ENCODE assay signal across 8 cellular contexts in genomic region chr17:41811549-41812175, GRCh38. TPM values are rescaled to one million over a fixed set of nuclear protein-coding genes. Genes with fewer than 3 reads are reported as not detected.
DNase-seq lines count a peak whose midpoint lies in the region; ATAC-seq and TF ChIP-seq lines count a peak whose summit lies in the region.

Gene P3H4, minus strand, starts transcription at chr17:41811949. Its CDS starts 34 bp downstream, at chr17:41811915.

- H3K4me2 ChIP-seq in PC-9 = peak within 1 kb of the TSS; percentile 80

- CTCF ChIA-PET in PC-9 (lab: Charles Lee) = interaction anchor here (0.6 to 1.3 kb wide), 3 partner anchors 9 to 680 kb away, joined by 3 to 4 read pairs (median 3); no protein-coding TSS in a partner anchor

- ATAC-seq in GM18517 (IDR thresholded peaks at IDR 0.05; ENCODE audit: unreplicated experiment) = peak; percentile 70
- ATAC-seq in activated T-cell treated with anti-CD3 and anti-CD28 coated beads, Interleukin-2, amount 50 U/mL, for 72 hours (replicated peaks in 1 of 2) = peak; percentile 89 to 90

- peak within 1 kb of the TSS; percentile 98 to 99 for H3K4me3 Mint-ChIP-seq in activated T-cell treated with anti-CD3 and anti-CD28 coated beads, Interleukin-2, amount 50 U/mL, for 72 hours

- H3K9me3 ChIP-seq in PC-9 (ENCODE audit: insufficient read depth, low read depth) = no peaks in the 10 kb centered on the region
- H3K9me3 ChIP-seq in esophagus muscularis mucosa = no peaks in the 10 kb centered on the region
- no peaks in the 10 kb centered on the region for H3K9me3 ChIP-seq in muscle layer of duodenum (ENCODE audit: control insufficient read depth in 1 of 2, low read length in 2 of 2)

- DNase-seq in 8988T = peak; percentile 79
- DNase-seq in HUDEP-2 (lab: John Stamatoyannopoulos, UW; ENCODE audit: unreplicated experiment in 76 of 76) = peak in 65 of 76 experiments; percentile 9 to 82 (median 55)
- DNase-seq in PC-9 = peak; percentile 40 to 82
- DNase-seq in activated T-cell treated with anti-CD3 and anti-CD28 coated beads, Interleukin-2, amount 50 U/mL, for 72 hours = peak; percentile 81 to 83
- DNase-seq in esophagus muscularis mucosa (ENCODE audit: extremely low spot score) = no peak
- DNase-seq in stimulated activated CD8-positive, alpha-beta memory T cell treated with anti-CD3 and anti-CD28 coated beads, Interleukin-4, amount 100 ng/mL, for 48 hours = peak; percentile 78

- H3K9me3 Mint-ChIP-seq in activated T-cell treated with anti-CD3 and anti-CD28 coated beads, Interleukin-2, amount 50 U/mL, for 72 hours = no peaks in the 10 kb centered on the region

- H3K4me1 Mint-ChIP-seq in activated T-cell treated with anti-CD3 and anti-CD28 coated beads, Interleukin-2, amount 50 U/mL, for 72 hours (ENCODE audit: low read depth) = peaks cover 32% of the 10 kb centered on the region

- peaks cover 12% of the 10 kb centered on the region for H3K27me3 Mint-ChIP-seq in activated T-cell treated with anti-CD3 and anti-CD28 coated beads, Interleukin-2, amount 50 U/mL, for 72 hours (ENCODE audit: low read depth)

- intact Hi-C loops in PC-9 (cut with micrococcal nuclease; ENCODE audit: unreplicated experiment) (loop anchor here (1.0 kb wide), 1 partner anchor 39 kb away; no protein-coding TSS in a partner anchor), esophagus muscularis mucosa (cut with DNase I) (loop anchor here (5.0 kb wide), 1 partner anchor 56 kb away; the partner anchor contains the start of gene KLHL11)

- 0 out of 2 replicates have a peak, but pooled peaks cover 7% of the 10 kb centered on the region for H3K36me3 ChIP-seq in PC-9 (ENCODE audit: low read depth)
- H3K36me3 ChIP-seq in esophagus muscularis mucosa = peaks cover 0 to 19% (median 0%) of the 10 kb centered on the region in 4 donors
- H3K36me3 ChIP-seq in muscle layer of duodenum (ENCODE audit: control insufficient read depth in 1 of 2, insufficient read depth in 2 of 2, low read length in 2 of 2) = peaks cover 0 to 10% of the 10 kb centered on the region in 2 donors

- POLR2A ChIA-PET in PC-9 (lab: Charles Lee; ENCODE audit: unreplicated experiment) = interaction anchor here (0.7 to 0.9 kb wide), 2 partner anchors 25 to 26 kb away, joined by 4 to 7 read pairs; partner anchors contain the start of gene JUP

- peaks cover 27% of the 10 kb centered on the region for H3K4me1 ChIP-seq in PC-9 (replicated peaks; ENCODE audit: insufficient read depth)
- peaks cover 21 to 54% (median 45%) of the 10 kb centered on the region in 4 donors for H3K4me1 ChIP-seq in esophagus muscularis mucosa
- peaks cover 0 to 31% of the 10 kb centered on the region in 2 donors for H3K4me1 ChIP-seq in muscle layer of duodenum (ENCODE audit: control insufficient read depth in 1 of 2, insufficient read depth in 2 of 2, low read length in 2 of 2)

- peak within 1 kb of the TSS; percentile 94 for H3K4me3 ChIP-seq in PC-9
- peak within 1 kb of the TSS; percentile 70 to 89 (median 80) for H3K4me3 ChIP-seq in esophagus muscularis mucosa
- peak within 1 kb of the TSS; percentile 81 to 90 for H3K4me3 ChIP-seq in muscle layer of duodenum (ENCODE audit: low read depth in 1 of 2, low read length in 2 of 2)

- peak within 1 kb of the TSS; percentile 84 for H2AFZ ChIP-seq in PC-9

- peaks cover 55% of the 10 kb centered on the region for H3K79me2 ChIP-seq in PC-9 (ENCODE audit: low read depth)

- peaks cover 0 to 2% of the 10 kb centered on the region in 2 donors for H3K36me3 Mint-ChIP-seq in activated T-cell treated with anti-CD3 and anti-CD28 coated beads, Interleukin-2, amount 50 U/mL, for 72 hours (ENCODE audit: insufficient read depth in 2 of 2)

- WGBS in esophagus muscularis mucosa = 0% methylated on average over 13 of the region's 84 CpGs

- no peak for TF ChIP-seq EP300 in esophagus muscularis mucosa (IDR thresholded peaks at IDR 0.05)

- no peak for TF ChIP-seq POLR2A in esophagus muscularis mucosa (IDR thresholded peaks at IDR 0.05; ENCODE audit: low read depth)

- TF ChIP-seq CTCF in PC-9 (conservative IDR thresholded peaks at IDR 0.05) = peak; percentile 53; the same call in 1 of the 2 replicates
- peak; percentile 77 to 85 (median 79) for TF ChIP-seq CTCF in esophagus muscularis mucosa (IDR thresholded peaks at IDR 0.05)

- H3K27ac ChIP-seq in PC-9 = 0 out of 2 replicates have a peak within 1 kb of the TSS, but pooled peaks have one; percentile 22
- H3K27ac ChIP-seq in esophagus muscularis mucosa (replicated peaks in 1 of 4) = peak within 1 kb of the TSS; percentile 71 to 84 (median 82)
- no peak within 1 kb of the TSS for H3K27ac ChIP-seq in muscle layer of duodenum (ENCODE audit: low read length)

- no peaks in the 10 kb centered on the region for H3K27me3 ChIP-seq in PC-9 (ENCODE audit: insufficient read depth, low read depth)
- H3K27me3 ChIP-seq in esophagus muscularis mucosa = no peaks in the 10 kb centered on the region
- H3K27me3 ChIP-seq in muscle layer of duodenum (ENCODE audit: low read depth, low read length) = peaks cover 4% of the 10 kb centered on the region

- H3K9me2 ChIP-seq in PC-9 (ENCODE audit: insufficient read depth) = no peaks in the 10 kb centered on the region

- no peaks in the 10 kb centered on the region for H4K20me1 ChIP-seq in PC-9 (ENCODE audit: insufficient read depth)

- peaks cover 12% of the 10 kb centered on the region for H3F3A ChIP-seq in PC-9 (ENCODE audit: insufficient read depth, low read depth)

- no TSS peak for BruUV-seq in PC-9 (replicated peaks; lab: Mats Ljungman, UMichigan)

- H3K27ac Mint-ChIP-seq in activated T-cell treated with anti-CD3 and anti-CD28 coated beads, Interleukin-2, amount 50 U/mL, for 72 hours = peak within 1 kb of the TSS; percentile 29

RNA-seq across cellular contexts. Expression of gene P3H4, which starts in this region (rescaled TPM):
- total RNA-seq in PC-9 (2021) = 26.8 and 34.0 TPM in 2 replicates
- total RNA-seq in activated T-cell treated with anti-CD3 and anti-CD28 coated beads, Interleukin-2, amount 50 U/mL, for 72 hours = 1 to 10 TPM; 3.4 to 3.8 TPM
- total RNA-seq in esophagus muscularis mucosa = 10 to 100 TPM in 2 of 4 donors, 1 to 10 TPM in 2; 8.4 to 19.9 (median 14.4) TPM
